34 cellular contexts compared by ENCODE assay signal in genomic region chr9:102244916-102245315, GRCh38.
"Had no signal": no experiment of that assay in that cellular context is flagged by ENCODE, and none has a peak within 500 bp of the region (broad histone marks: within the 10 kb centered on the region; RNA-seq: fewer than 3 reads in every experiment).

No MANE protein-coding gene starts in this region.

- H3K27ac ChIP-seq: KMS-11 had no signal

- DNase-seq: Karpas-422, Kasumi-1, MG63, MM.1S, MV-4-11, NCI-H1048, NCI-H1092, NCI-H1092 treated with DMSO at 0.1 percent for 48 hours, NCI-H1105, NCI-H1105 treated with DMSO at 0.1 percent for 48 hours, NCI-H1417, NCI-H1417 treated with DMSO at 0.1 percent for 48 hours, NCI-H1436, NCI-H1436 treated with DMSO at 0.1 percent for 48 hours, NCI-H146, NCI-H1694, NCI-H1694 treated with DMSO at 0.1 percent for 48 hours, NCI-H187, NCI-H1930, NCI-H2029, NCI-H2029 treated with DMSO at 0.1 percent for 48 hours, NCI-H2081, NCI-H2081 treated with DMSO at 0.1 percent for 48 hours, NCI-H2107, NCI-H2171, NCI-H2171 treated with DMSO at 0.1 percent for 48 hours, NCI-H2227 treated with DMSO at 0.1 percent for 48 hours, NCI-H226, NCI-H345, NCI-H446, NCI-H446 treated with DMSO at 0.1 percent for 48 hours, NCI-H510A, NCI-H510A treated with DMSO at 0.1 percent for 48 hours had no signal

- H3K4me3 ChIP-seq: MG63 had no signal

- H3K27me3 ChIP-seq: MG63 had no signal

- H3K36me3 ChIP-seq: MG63 had no signal

- H3K4me2 ChIP-seq: KMS-11 had no signal

- H3K9me3 ChIP-seq: MG63 had no signal

- H3K9ac ChIP-seq: KMS-11 had no signal
